In genomic region chr20:37364927-37365272, GRCh38 we compare ENCODE assay signal across 1 cellular context.
TF ChIP-seq lines count a peak whose summit lies in the region.

No MANE protein-coding gene starts in this region.

TF ChIP-seq in HepG2, 621 proteins besides CTCF, POLR2A, EP300 and RAD21:
- TF ChIP-seq FIP1L1 (IDR thresholded peaks at IDR 0.05; ENCODE audit: borderline replicate concordance, insufficient read depth, low read depth, low read length) (no peak), HNRNPUL1 (IDR thresholded peaks at IDR 0.05; ENCODE audit: low read depth, low read length) (no peak), REST (IDR thresholded peaks at IDR 0.05; ENCODE audit: borderline replicate concordance in 1 of 2, low read depth in 1 of 2, low read length in 2 of 2) (no peak), GFI1 (CRISPR knock-in tag; IDR thresholded peaks at IDR 0.05; ENCODE audit: borderline replicate concordance) (no peak), ZNF432 (CRISPR knock-in tag; IDR thresholded peaks at IDR 0.05; ENCODE audit: borderline replicate concordance) (no peak), ASH2L (IDR thresholded peaks at IDR 0.05; ENCODE audit: insufficient read length, low read depth, low read length) (no peak), ZC3H4 (CRISPR knock-in tag; IDR thresholded peaks at IDR 0.05; ENCODE audit: borderline replicate concordance) (no peak), IKZF1 (IDR thresholded peaks at IDR 0.05) (no peak), HNRNPK (IDR thresholded peaks at IDR 0.05; ENCODE audit: low read depth, low read length, poor library complexity, severe bottlenecking) (no peak), ZNF10 (CRISPR knock-in tag; IDR thresholded peaks at IDR 0.05; ENCODE audit: borderline replicate concordance, low read depth) (no peak), HMGXB4 (CRISPR knock-in tag; IDR thresholded peaks at IDR 0.05; ENCODE audit: borderline replicate concordance in 1 of 2, low read depth in 1 of 2) (no peak), ZNF501 (CRISPR knock-in tag; IDR thresholded peaks at IDR 0.05) (no peak), SSRP1 (CRISPR knock-in tag; IDR thresholded peaks at IDR 0.05) (no peak), ZC3H13 (CRISPR knock-in tag; IDR thresholded peaks at IDR 0.05) (no peak), PRDM10 (CRISPR knock-in tag; IDR thresholded peaks at IDR 0.05; ENCODE audit: low read depth) (no peak), ZNF770 (CRISPR knock-in tag; IDR thresholded peaks at IDR 0.05) (no peak), HHEX (CRISPR knock-in tag; IDR thresholded peaks at IDR 0.05) (no peak)
